Comparison of ENCODE assay signal across 22 cellular contexts in genomic region chr9:137581361-137582285, GRCh38.
"Had no signal": no experiment of that assay in that cellular context is flagged by ENCODE, and none has a peak within 500 bp of the region (broad histone marks: within the 10 kb centered on the region; RNA-seq: fewer than 3 reads in every experiment).

No MANE protein-coding gene starts in this region.

- H3K4me2 ChIP-seq: smooth muscle cell had no signal

- H3K36me3 ChIP-seq: neutrophil had no signal

- H3K27me3 Mint-ChIP-seq: activated CD4-positive, alpha-beta memory T cell treated with anti-CD3 and anti-CD28 coated beads for 36 hours; naive B cell; stimulated activated memory B cell treated with anti-CD40 and anti-IgM and Interleukin-4, amounts not matched to agents 10 μg/mL and 1 μg/mL and 100 μg/mL, for 72 hours had no signal

- H3K4me1 ChIP-seq: parathyroid adenoma had no signal

- H3K4me3 ChIP-seq: dorsolateral prefrontal cortex, mucosa of descending colon, smooth muscle cell, thyroid gland had no signal

- H3K27me3 ChIP-seq: brain microvascular endothelial cell, dorsolateral prefrontal cortex, neutrophil, thyroid gland had no signal

- H3K27ac Mint-ChIP-seq: activated CD4-positive, alpha-beta memory T cell treated with anti-CD3 and anti-CD28 coated beads for 36 hours; immature natural killer cell; naive B cell; stimulated activated memory B cell treated with anti-CD40 and anti-IgM and Interleukin-4, amounts not matched to agents 10 μg/mL and 1 μg/mL and 100 μg/mL, for 72 hours had no signal

- H3K27ac ChIP-seq: brain microvascular endothelial cell, neutrophil, parathyroid adenoma, thyroid gland, WERI-Rb-1 had no signal

- H3K9ac ChIP-seq: parathyroid adenoma had no signal

- H3K9me3 Mint-ChIP-seq: activated CD4-positive, alpha-beta memory T cell treated with anti-CD3 and anti-CD28 coated beads for 36 hours; activated T-cell treated with anti-CD3 and anti-CD28 coated beads, Interleukin-2, amount 50 U/mL, for 4 hours; immature natural killer cell; naive B cell; stimulated activated memory B cell treated with anti-CD40 and anti-IgM and Interleukin-4, amounts not matched to agents 10 μg/mL and 1 μg/mL and 100 μg/mL, for 72 hours had no signal

- ATAC-seq: activated T-cell treated with anti-CD3 and anti-CD28 coated beads, Interleukin-2, amount 50 U/mL, for 4 hours; mucosa of descending colon; sciatic nerve; stimulated activated memory B cell treated with anti-CD40 and anti-IgM and Interleukin-4, amounts not matched to agents 10 μg/mL and 1 μg/mL and 100 μg/mL, for 72 hours had no signal

- H3K9me3 ChIP-seq: mucosa of descending colon, neutrophil, thyroid gland had no signal

- H3K4me3 Mint-ChIP-seq: activated CD4-positive, alpha-beta memory T cell treated with anti-CD3 and anti-CD28 coated beads for 36 hours; activated T-cell treated with anti-CD3 and anti-CD28 coated beads, Interleukin-2, amount 50 U/mL, for 4 hours; immature natural killer cell; stimulated activated memory B cell treated with anti-CD40 and anti-IgM and Interleukin-4, amounts not matched to agents 10 μg/mL and 1 μg/mL and 100 μg/mL, for 72 hours had no signal

- H2AFZ ChIP-seq: parathyroid adenoma had no signal

- DNase-seq: activated CD4-positive, alpha-beta T cell treated with anti-CD3 and anti-CD28 coated beads for 4 hours; activated effector memory CD4-positive, alpha-beta T cell treated with anti-CD3 and anti-CD28 coated beads, Interleukin-2, amount 50 U/mL, for 16 hours; activated naive CD4-positive, alpha-beta T cell treated with anti-CD3 and anti-CD28 coated beads, Interleukin-2, amount 50 U/mL, for 16 hours; activated T-cell treated with anti-CD3 and anti-CD28 coated beads, Interleukin-2, amount 50 U/mL, for 4 hours; aorta; brain microvascular endothelial cell; central memory CD4-positive, alpha-beta T cell; dorsolateral prefrontal cortex; immature natural killer cell; mesenchymal stem cell; mucosa of descending colon; naive B cell; stimulated activated CD4-positive, alpha-beta T cell treated with anti-CD3 and anti-CD28 coated beads, Interleukin-4, amount 100 ng/mL, for 24 hours; SW 1271 had no signal
